In the genomic region with DNA sequence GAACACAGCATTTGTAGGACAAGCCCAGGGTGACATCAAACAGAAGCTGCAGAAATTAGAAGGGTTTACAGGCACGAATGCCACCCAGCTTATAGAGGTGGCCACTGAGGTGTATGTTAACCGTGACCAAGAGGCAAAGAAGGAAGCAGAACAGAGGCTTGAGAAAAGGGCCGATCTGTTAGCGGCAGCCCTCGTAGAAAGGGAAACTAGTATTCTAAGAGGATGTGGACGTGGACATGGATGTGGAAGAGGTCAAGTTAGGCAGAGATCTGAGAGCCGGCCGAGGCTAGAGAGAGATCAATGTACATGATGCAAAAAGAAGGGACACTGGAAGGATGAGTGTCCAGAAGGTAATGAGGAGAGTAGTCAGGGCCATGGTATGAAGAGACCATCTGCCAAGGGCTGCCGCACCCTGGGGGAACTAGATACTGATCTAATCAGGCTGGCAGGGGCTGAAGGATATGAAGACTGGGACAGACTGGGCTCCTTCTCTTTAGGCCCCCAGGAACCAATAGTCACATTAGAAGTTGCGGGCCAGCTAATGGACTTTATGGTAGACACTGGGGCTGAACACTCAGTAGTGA, we compare ENCODE assay signal across 24 cellular contexts. TPM values are rescaled to one million over a fixed set of nuclear protein-coding genes. Genes with fewer than 3 reads are reported as not detected.
DNase-seq lines count a peak whose midpoint lies in the region; ATAC-seq, FAIRE-seq and TF ChIP-seq lines count a peak whose summit lies in the region.
"Had no signal": no experiment of that assay in that cellular context is flagged by ENCODE, and none has a peak within 500 bp of the region (broad histone marks: within the 10 kb centered on the region; RNA-seq: fewer than 3 reads in every experiment).

No MANE protein-coding gene starts in this region.

- H3K9me3 ChIP-seq in T-helper 17 cell (ENCODE audit: control insufficient read depth, low read length, poor library complexity, severe bottlenecking) (no peaks in the 10 kb centered on the region), HepG2 (ENCODE audit: low read length) (no peaks in the 10 kb centered on the region)
- H3K9me3 ChIP-seq: BE2C had no signal

- ATAC-seq in T-helper 17 cell, result no peak
- peak; percentile 16 for ATAC-seq in HepG2
- ATAC-seq in GM23338, result no peak

- no TSS peak for BruUV-seq in HepG2 (replicated peaks; lab: Mats Ljungman, UMichigan)

- H3K4me2 ChIP-seq in HepG2 (ENCODE audit: low read depth, low read length) (peak overlapping the region; percentile 41), GM23338 (no peak overlapping the region)

- H3K79me2 ChIP-seq in HepG2 (ENCODE audit: insufficient read depth, low read length) (no peaks in the 10 kb centered on the region), GM23338 (replicated peaks; ENCODE audit: insufficient read depth) (no peaks in the 10 kb centered on the region)

- H3K9me2 ChIP-seq in GM23338 (ENCODE audit: insufficient read depth), result no peaks in the 10 kb centered on the region

- peaks cover 6% of the 10 kb centered on the region for H3K27me3 Mint-ChIP-seq in T-helper 17 cell
- no peaks in the 10 kb centered on the region for H3K27me3 Mint-ChIP-seq in type B pancreatic cell
- H3K27me3 Mint-ChIP-seq in GM23338 (ENCODE audit: insufficient read depth, low read depth, poor library complexity), result peaks cover 2% of the 10 kb centered on the region

- 52% methylated on average over 10 of the region's 10 CpGs for WGBS in HepG2 (ENCODE audit: low lambda C conversion rate)

- peak overlapping the region; percentile 5 for H3K27ac Mint-ChIP-seq in T-helper 17 cell
- no peak overlapping the region for H3K27ac Mint-ChIP-seq in type B pancreatic cell
- no peak overlapping the region for H3K27ac Mint-ChIP-seq in GM23338

- intact Hi-C loops in HepG2 (cut with micrococcal nuclease; ENCODE audit: unreplicated experiment), result no loop called here

- H3K27me3 ChIP-seq in HepG2 (ENCODE audit: control insufficient read depth in 1 of 2, insufficient read depth in 2 of 2, low read length in 2 of 2) (no peaks in the 10 kb centered on the region), GM23338 (ENCODE audit: insufficient read depth) (no peaks in the 10 kb centered on the region)
- H3K27me3 ChIP-seq: BE2C had no signal

- no peaks in the 10 kb centered on the region for H3K36me3 ChIP-seq in HepG2 (replicated peaks in 1 of 2; ENCODE audit: control insufficient read depth in 1 of 2, insufficient read depth in 2 of 2, low read length in 2 of 2)
- H3K36me3 ChIP-seq in GM23338 (ENCODE audit: insufficient read depth), result no peaks in the 10 kb centered on the region
- H3K36me3 ChIP-seq: BE2C had no signal

- no peaks in the 10 kb centered on the region for H3F3A ChIP-seq in GM23338 (replicated peaks; ENCODE audit: low read depth)

- POLR2A ChIA-PET in HepG2 (lab: Yijun Ruan, JAX), result no interaction called here

- CTCF ChIA-PET in HepG2 (lab: Yijun Ruan, JAX; ENCODE audit: low intra/inter-chr PET ratio, low total read pairs), result no interaction called here

- DNase-seq in CD1c-positive myeloid dendritic cell (ENCODE audit: extremely low spot score) (peak; percentile 25), T-helper 17 cell (no peak), HepG2 (ENCODE audit: low spot score) (no peak), type B pancreatic cell (ENCODE audit: extremely low spot score, unreplicated experiment) (peak; percentile 22), SIG-M5 treated with dmso at 0.1 percent for 504 hours (lab: John Stamatoyannopoulos, UW; ENCODE audit: unreplicated experiment) (no peak), GM23338 (ENCODE audit: low spot score) (no peak), NCI-H446 (lab: John Stamatoyannopoulos, UW) (no peak)
- DNase-seq: 8988T; ACHN; BE2C; CD4-positive, CD25-positive, alpha-beta regulatory T cell; KBM-7; NCI-H1105 treated with DMSO at 0.1 percent for 48 hours; NCI-H146; NCI-H1930; NCI-H2107; NCI-H524 treated with DMSO at 0.1 percent for 48 hours; NCI-H774; SHP77 treated with DMSO at 0.1 percent for 48 hours had no signal

- no peak for TF ChIP-seq POLR2A in HepG2 (IDR thresholded peaks at IDR 0.05; ENCODE audit: insufficient read depth in 1 of 2, low read depth in 2 of 2, low read length in 2 of 2)

- H2AFZ ChIP-seq in HepG2 (ENCODE audit: low read length) (no peak overlapping the region), GM23338 (no peak overlapping the region)

- TF ChIP-seq RAD21 in HepG2 (CRISPR knock-in tag; IDR thresholded peaks at IDR 0.05), result no peak

- H4K20me1 ChIP-seq in HepG2 (ENCODE audit: insufficient read depth, low read length) (no peaks in the 10 kb centered on the region), GM23338 (replicated peaks; ENCODE audit: insufficient read depth) (no peaks in the 10 kb centered on the region)

- no peak overlapping the region for H3K9ac ChIP-seq in HepG2 (ENCODE audit: insufficient read depth, low read depth, low read length)

- FAIRE-seq in HepG2 (lab: Jason Lieb, UNC), result no peak
- FAIRE-seq: D721Med, GM19239, H54, HTR-8/SVneo had no signal

- H3K4me1 Mint-ChIP-seq in T-helper 17 cell, result peaks cover 4% of the 10 kb centered on the region
- H3K4me1 Mint-ChIP-seq in type B pancreatic cell (ENCODE audit: unreplicated experiment), result no peaks in the 10 kb centered on the region
- no peaks in the 10 kb centered on the region for H3K4me1 Mint-ChIP-seq in GM23338
- H3K4me1 Mint-ChIP-seq: CD4-positive, CD25-positive, alpha-beta regulatory T cell had no signal

- in situ Hi-C loops in HepG2 (cut with HindIII; ENCODE audit: extremely low pct_ligation_motif_present, low pct_unique_long_range_greater_than_20kb), result no loop called here

- H3K27ac ChIP-seq in HepG2 (ENCODE audit: extremely low read length, insufficient read depth, low read length) (no peak overlapping the region), GM23338 (ENCODE audit: low read depth) (no peak overlapping the region)
- H3K27ac ChIP-seq: SK-N-MC had no signal

- H3K36me3 Mint-ChIP-seq in T-helper 17 cell (ENCODE audit: low read depth) (no peaks in the 10 kb centered on the region), type B pancreatic cell (no peaks in the 10 kb centered on the region), GM23338 (ENCODE audit: low read depth) (peaks cover 9% of the 10 kb centered on the region)

- no peaks in the 10 kb centered on the region for H3K9me3 Mint-ChIP-seq in type B pancreatic cell
- H3K9me3 Mint-ChIP-seq in GM23338, result peaks cover 15% of the 10 kb centered on the region

- H3K4me3 ChIP-seq in HepG2 (replicated peaks in 1 of 3; ENCODE audit: insufficient read depth in 1 of 3, low read depth in 2 of 3, low read length in 3 of 3), result no peak overlapping the region
- H3K4me3 ChIP-seq in GM23338, result no peak overlapping the region
- H3K4me3 ChIP-seq: SK-N-MC had no signal

- TF ChIP-seq CTCF in HepG2 (CRISPR knock-in tag; IDR thresholded peaks at IDR 0.05) (no peak), type B pancreatic cell (conservative IDR thresholded peaks at IDR 0.05) (no peak), GM23338 (conservative IDR thresholded peaks at IDR 0.05; ENCODE audit: low read depth in 2 of 2) (no peak)

- H3K4me3 Mint-ChIP-seq in T-helper 17 cell (no peak overlapping the region), type B pancreatic cell (no peak overlapping the region), GM23338 (no peak overlapping the region)
- H3K4me3 Mint-ChIP-seq: CD4-positive, CD25-positive, alpha-beta regulatory T cell had no signal

- no peak for TF ChIP-seq EP300 in HepG2 (IDR thresholded peaks at IDR 0.05; ENCODE audit: low read depth in 2 of 2, low read length in 2 of 2)
- TF ChIP-seq EP300 in HepG2 (CRISPR knock-in tag; IDR thresholded peaks at IDR 0.05; ENCODE audit: borderline replicate concordance), result no peak

- H3K4me1 ChIP-seq in HepG2 (ENCODE audit: insufficient read depth, low read length), result peaks cover 43% of the 10 kb centered on the region
- no peaks in the 10 kb centered on the region for H3K4me1 ChIP-seq in GM23338 (ENCODE audit: insufficient read depth)
- H3K4me1 ChIP-seq: BE2C had no signal

RNA-seq across cellular contexts. Expression of gene LIAS, which starts 27.5 kb away (rescaled TPM):
- total RNA-seq in T-helper 17 cell, result 10 to 100 TPM in 1 of 2 donors, 1 to 10 TPM in 1; 8.4 to 11.5 TPM
- total RNA-seq in HepG2 (2016; rRNA removed; fragmentation: Illumina TruSeq; extraction: Trizol), result 16.6 and 18.3 TPM in 2 replicates
- total RNA-seq in HepG2 (2016; cell fraction: cytosol; rRNA removed; fragmentation: Illumina TruSeq; extraction: Trizol; ENCODE audit: low read depth), result 5.2 and 5.6 TPM in 2 replicates
- 15.0 and 16.2 TPM in 2 replicates for total RNA-seq in HepG2 (2016; cell fraction: insoluble cytoplasmic fraction; rRNA removed; fragmentation: Illumina TruSeq; extraction: Trizol)
- total RNA-seq in HepG2 (2016; cell fraction: membrane; rRNA removed; fragmentation: Illumina TruSeq; extraction: Trizol), result 8.9 and 9.9 TPM in 2 replicates
- total RNA-seq in HepG2 (2016; cell fraction: nucleus; rRNA removed; fragmentation: Illumina TruSeq; extraction: Trizol), result 14.3 and 14.8 TPM in 2 replicates
- 11.4 and 16.0 TPM in 2 replicates for polyA plus RNA-seq in HepG2 (2011; rRNA removed)
- 7.9 and 8.2 TPM in 2 replicates for polyA plus RNA-seq in HepG2 (2011; cell fraction: cytosol; rRNA removed)
- 5.6 and 9.5 TPM in 2 replicates for polyA plus RNA-seq in HepG2 (2011; cell fraction: nucleus; rRNA removed)
- 12.1 and 15.8 TPM in 2 replicates for polyA plus RNA-seq in HepG2 (2012)
- 4.1 and 4.2 TPM in 2 replicates for polyA plus RNA-seq in HepG2 (2016; cell fraction: cytosol; fragmentation: Illumina TruSeq; extraction: Trizol; ENCODE audit: low read depth)
- 19.8 and 20.7 TPM in 2 replicates for polyA plus RNA-seq in HepG2 (2016; cell fraction: insoluble cytoplasmic fraction; fragmentation: Illumina TruSeq; extraction: Trizol; ENCODE audit: low read depth)
- polyA plus RNA-seq in HepG2 (2016; cell fraction: membrane; fragmentation: Illumina TruSeq; extraction: Trizol; ENCODE audit: low read depth), result 7.1 and 7.2 TPM in 2 replicates
- 29.7 and 30.7 TPM in 2 replicates for polyA plus RNA-seq in HepG2 (2016; cell fraction: nucleus; fragmentation: Illumina TruSeq; extraction: Trizol; ENCODE audit: insufficient read depth, low read depth)
- 1.7 and 4.9 TPM in 2 replicates for polyA minus RNA-seq in HepG2 (2011; rRNA and poly(A)+ RNA removed; ENCODE audit: low replicate concordance)
- 4.3 and 5.0 TPM in 2 replicates for polyA minus RNA-seq in HepG2 (2011; cell fraction: cytosol; rRNA and poly(A)+ RNA removed)
- 13.9 and 19.6 TPM in 2 replicates for polyA minus RNA-seq in HepG2 (2011; cell fraction: nucleus; rRNA and poly(A)+ RNA removed)
- total RNA-seq in type B pancreatic cell (ENCODE audit: low replicate concordance), result 21.0 and 22.0 TPM in 2 replicates
- total RNA-seq in GM23338 (2014; rRNA removed; shearing (Covaris generic)), result 18.7 and 28.8 TPM in 2 replicates
- polyA plus RNA-seq in GM23338 (2016; fragmentation: Nextera tagmentation; extraction: Ambion mirVana), result 17.5 and 18.2 TPM in 2 replicates

RNA-seq across cellular contexts. Expression of gene RPL9, which starts 27.6 kb away (rescaled TPM):
- total RNA-seq in T-helper 17 cell (1,000 to 10,000 TPM; 1,881 to 2,610 TPM), HepG2 (2016; rRNA removed; fragmentation: Illumina TruSeq; extraction: Trizol) (2,148 and 2,808 TPM in 2 replicates), type B pancreatic cell (ENCODE audit: low replicate concordance) (1,623 and 1,887 TPM in 2 replicates)
- 2,980 and 3,556 TPM in 2 replicates for total RNA-seq in HepG2 (2016; cell fraction: cytosol; rRNA removed; fragmentation: Illumina TruSeq; extraction: Trizol; ENCODE audit: low read depth)
- 2,243 and 2,719 TPM in 2 replicates for total RNA-seq in HepG2 (2016; cell fraction: insoluble cytoplasmic fraction; rRNA removed; fragmentation: Illumina TruSeq; extraction: Trizol)
- total RNA-seq in HepG2 (2016; cell fraction: membrane; rRNA removed; fragmentation: Illumina TruSeq; extraction: Trizol), result 4,819 and 5,825 TPM in 2 replicates
- 939 and 947 TPM in 2 replicates for total RNA-seq in HepG2 (2016; cell fraction: nucleus; rRNA removed; fragmentation: Illumina TruSeq; extraction: Trizol)
- polyA plus RNA-seq in HepG2 (2011; rRNA removed) (849 and 993 TPM in 2 replicates), GM23338 (2016; fragmentation: Nextera tagmentation; extraction: Ambion mirVana) (2,522 and 3,152 TPM in 2 replicates)
- 1,096 and 1,918 TPM in 2 replicates for polyA plus RNA-seq in HepG2 (2011; cell fraction: cytosol; rRNA removed)
- polyA plus RNA-seq in HepG2 (2011; cell fraction: nucleus; rRNA removed), result 226 and 300 TPM in 2 replicates
- 2,363 and 2,846 TPM in 2 replicates for polyA plus RNA-seq in HepG2 (2012)
- polyA plus RNA-seq in HepG2 (2016; cell fraction: cytosol; fragmentation: Illumina TruSeq; extraction: Trizol; ENCODE audit: low read depth), result 1,711 and 1,965 TPM in 2 replicates
- polyA plus RNA-seq in HepG2 (2016; cell fraction: insoluble cytoplasmic fraction; fragmentation: Illumina TruSeq; extraction: Trizol; ENCODE audit: low read depth), result 1,418 and 1,522 TPM in 2 replicates
- polyA plus RNA-seq in HepG2 (2016; cell fraction: membrane; fragmentation: Illumina TruSeq; extraction: Trizol; ENCODE audit: low read depth), result 2,738 and 2,765 TPM in 2 replicates
- 819 and 843 TPM in 2 replicates for polyA plus RNA-seq in HepG2 (2016; cell fraction: nucleus; fragmentation: Illumina TruSeq; extraction: Trizol; ENCODE audit: insufficient read depth, low read depth)
- 55.2 and 89.0 TPM in 2 replicates for polyA minus RNA-seq in HepG2 (2011; rRNA and poly(A)+ RNA removed; ENCODE audit: low replicate concordance)
- 458 and 550 TPM in 2 replicates for polyA minus RNA-seq in HepG2 (2011; cell fraction: cytosol; rRNA and poly(A)+ RNA removed)
- polyA minus RNA-seq in HepG2 (2011; cell fraction: nucleus; rRNA and poly(A)+ RNA removed), result 350 and 404 TPM in 2 replicates
- total RNA-seq in GM23338 (2014; rRNA removed; shearing (Covaris generic)), result 4,044 and 4,699 TPM in 2 replicates

RNA-seq across cellular contexts. Expression of gene UGDH, which starts 40.9 kb away (rescaled TPM):
- total RNA-seq in T-helper 17 cell (10 to 100 TPM in 1 of 2 donors, 1 to 10 TPM in 1; 6.1 to 11.3 TPM), HepG2 (2016; rRNA removed; fragmentation: Illumina TruSeq; extraction: Trizol) (384 and 661 TPM in 2 replicates), type B pancreatic cell (ENCODE audit: low replicate concordance) (124 and 128 TPM in 2 replicates)
- total RNA-seq in HepG2 (2016; cell fraction: cytosol; rRNA removed; fragmentation: Illumina TruSeq; extraction: Trizol; ENCODE audit: low read depth), result 49.0 and 58.6 TPM in 2 replicates
- total RNA-seq in HepG2 (2016; cell fraction: insoluble cytoplasmic fraction; rRNA removed; fragmentation: Illumina TruSeq; extraction: Trizol), result 384 and 616 TPM in 2 replicates
- total RNA-seq in HepG2 (2016; cell fraction: membrane; rRNA removed; fragmentation: Illumina TruSeq; extraction: Trizol), result 167 and 182 TPM in 2 replicates
- total RNA-seq in HepG2 (2016; cell fraction: nucleus; rRNA removed; fragmentation: Illumina TruSeq; extraction: Trizol), result 162 and 184 TPM in 2 replicates
- polyA plus RNA-seq in HepG2 (2011; rRNA removed) (89.8 and 99.0 TPM in 2 replicates), GM23338 (2016; fragmentation: Nextera tagmentation; extraction: Ambion mirVana) (45.8 and 48.9 TPM in 2 replicates)
- 131 and 185 TPM in 2 replicates for polyA plus RNA-seq in HepG2 (2011; cell fraction: cytosol; rRNA removed)
- polyA plus RNA-seq in HepG2 (2011; cell fraction: nucleus; rRNA removed), result 44.8 and 67.6 TPM in 2 replicates
- 212 and 239 TPM in 2 replicates for polyA plus RNA-seq in HepG2 (2012)
- 39.4 and 40.4 TPM in 2 replicates for polyA plus RNA-seq in HepG2 (2016; cell fraction: cytosol; fragmentation: Illumina TruSeq; extraction: Trizol; ENCODE audit: low read depth)
- 556 and 565 TPM in 2 replicates for polyA plus RNA-seq in HepG2 (2016; cell fraction: insoluble cytoplasmic fraction; fragmentation: Illumina TruSeq; extraction: Trizol; ENCODE audit: low read depth)
- 86.5 and 96.6 TPM in 2 replicates for polyA plus RNA-seq in HepG2 (2016; cell fraction: membrane; fragmentation: Illumina TruSeq; extraction: Trizol; ENCODE audit: low read depth)
- polyA plus RNA-seq in HepG2 (2016; cell fraction: nucleus; fragmentation: Illumina TruSeq; extraction: Trizol; ENCODE audit: insufficient read depth, low read depth), result 181 and 193 TPM in 2 replicates
- polyA minus RNA-seq in HepG2 (2011; rRNA and poly(A)+ RNA removed; ENCODE audit: low replicate concordance), result 9.9 and 42.1 TPM in 2 replicates
- polyA minus RNA-seq in HepG2 (2011; cell fraction: cytosol; rRNA and poly(A)+ RNA removed), result 257 and 288 TPM in 2 replicates
- 82.3 and 114 TPM in 2 replicates for polyA minus RNA-seq in HepG2 (2011; cell fraction: nucleus; rRNA and poly(A)+ RNA removed)
- 69.8 and 81.3 TPM in 2 replicates for total RNA-seq in GM23338 (2014; rRNA removed; shearing (Covaris generic))

Comparison
In these comparisons a context has a peak if more than half of its experiments do, and no peak if none do; other contexts are left out.
1. DNase-seq: peak in CD1c-positive myeloid dendritic cell (single experiment) and type B pancreatic cell (single experiment); none in T-helper 17 cell (0 of 3), HepG2 (single experiment), SIG-M5 treated with dmso at 0.1 percent for 504 hours (single experiment), GM23338 (single experiment) and NCI-H446 (0 of 2).